Comparison of ENCODE assay signal across 1 cellular context in genomic region chr11:76236092-76237026, GRCh38.
A peak's percentile ranks its signal among the peaks of the same experiment; 100 is the strongest.
TF ChIP-seq lines count a peak whose summit lies in the region.

No MANE protein-coding gene starts in this region.

TF ChIP-seq in K562, 482 proteins besides CTCF, POLR2A, EP300 and RAD21 (continued from another document):
- TF ChIP-seq RREB1 (CRISPR knock-in tag; IDR thresholded peaks at IDR 0.05) (no peak), CREB3L1 (IDR thresholded peaks at IDR 0.05; ENCODE audit: borderline replicate concordance, low read depth) (no peak), TARDBP (IDR thresholded peaks at IDR 0.05) (peak; percentile 58; the same call in 1 of the 2 replicates), CHCHD3 (CRISPR knock-in tag; IDR thresholded peaks at IDR 0.05) (no peak), ZNF197 (CRISPR knock-in tag; IDR thresholded peaks at IDR 0.05; ENCODE audit: low read depth) (no peak), SMAD2 (IDR thresholded peaks at IDR 0.05; ENCODE audit: low read depth, low read length) (no peak), NFYB (IDR thresholded peaks at IDR 0.05; ENCODE audit: extremely low read depth, insufficient read length) (no peak), POLR3G (IDR thresholded peaks at IDR 0.05; ENCODE audit: extremely low read depth, insufficient read length, insufficient replicate concordance) (no peak), HNRNPK (IDR thresholded peaks at IDR 0.05; ENCODE audit: low read depth, low read length, poor library complexity, severe bottlenecking) (no peak), RBFOX2 (IDR thresholded peaks at IDR 0.05; ENCODE audit: low read depth, low read length) (peak; percentile 77), TCFL5 (CRISPR knock-in tag; conservative IDR thresholded peaks at IDR 0.05) (no peak), CHD2 (IDR thresholded peaks at IDR 0.05; ENCODE audit: low read depth, low read length) (no peak), ZNF316 (IDR thresholded peaks at IDR 0.05) (peak; percentile 79), ZNF23 (CRISPR knock-in tag; IDR thresholded peaks at IDR 0.05) (no peak), EGR1 (conservative IDR thresholded peaks at IDR 0.05) (peak; percentile 97), NCOA2 (IDR thresholded peaks at IDR 0.05; ENCODE audit: partially characterized antibody in 2 of 2) (no peak), HNRNPUL1 (IDR thresholded peaks at IDR 0.05; ENCODE audit: low read length) (no peak), HDAC1 (IDR thresholded peaks at IDR 0.05) (peak; percentile 1 to 86; a peak in 2 of 4 replicates), ZNF431 (CRISPR knock-in tag; IDR thresholded peaks at IDR 0.05) (peak; percentile 76), ZBTB11 (CRISPR knock-in tag; IDR thresholded peaks at IDR 0.05) (peak in 1 of 3 experiments; percentile 25; a peak in 1 of 6 replicates), EP400 (IDR thresholded peaks at IDR 0.05) (peak; percentile 48; the same call in 1 of the 2 replicates), VEZF1 (CRISPR knock-in tag; IDR thresholded peaks at IDR 0.05) (peak; percentile 79), HDAC2 (IDR thresholded peaks at IDR 0.05) (peak; percentile 35), NFRKB (IDR thresholded peaks at IDR 0.05; ENCODE audit: low read depth) (peak; percentile 61; the same call in 1 of the 2 replicates)
